ENCODE assay signal across 12 cellular contexts in the genomic region with DNA sequence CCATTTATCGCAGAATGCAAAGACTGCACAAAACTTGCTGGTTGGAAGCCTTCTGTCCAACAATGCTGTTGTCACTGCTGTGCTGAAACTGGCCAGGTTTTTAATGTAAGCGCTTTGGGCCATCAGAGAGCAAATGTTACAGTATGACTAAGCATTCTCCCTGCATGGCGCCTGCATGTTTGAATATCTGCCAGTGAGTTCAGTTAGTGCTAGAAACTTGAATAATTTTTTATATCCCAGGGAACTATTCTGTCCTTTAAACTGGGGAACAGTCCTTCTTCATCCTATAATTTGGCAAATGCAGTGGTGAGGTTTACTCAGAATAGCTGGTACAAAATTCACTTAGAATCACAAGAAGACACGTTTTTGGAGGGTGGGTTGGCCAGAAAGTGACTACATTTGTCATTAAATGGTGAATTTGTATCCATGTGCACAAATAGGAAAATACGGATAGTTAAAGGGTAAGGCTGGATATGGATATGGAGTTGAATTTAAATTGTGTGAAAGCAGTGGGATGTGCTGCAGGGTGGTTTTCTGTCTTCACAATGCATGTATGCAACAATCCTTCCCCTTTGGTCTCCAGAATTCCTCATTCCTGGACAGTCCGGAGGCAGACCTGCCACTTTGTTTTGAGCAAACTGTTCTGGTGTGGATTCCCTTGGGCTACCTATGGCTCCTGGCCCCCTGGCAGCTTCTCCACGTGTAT. TPM values are rescaled to one million over a fixed set of nuclear protein-coding genes. Genes with fewer than 3 reads are reported as not detected.
A peak's percentile ranks its signal among the peaks of the same experiment; 100 is the strongest.
DNase-seq lines count a peak whose midpoint lies in the region; ATAC-seq and TF ChIP-seq lines count a peak whose summit lies in the region.
"Had no signal": no experiment of that assay in that cellular context is flagged by ENCODE, and none has a peak within 500 bp of the region (broad histone marks: within the 10 kb centered on the region; RNA-seq: fewer than 3 reads in every experiment).

No MANE protein-coding gene starts in this region.

- H3K4me1 ChIP-seq in foreskin keratinocyte = peaks cover 44% of the 10 kb centered on the region

- H3K4me3 ChIP-seq in foreskin fibroblast (ENCODE audit: low read depth in 1 of 2, low read length in 2 of 2) = no peak overlapping the region
- H3K4me3 ChIP-seq: cardiac muscle cell, uterus had no signal

- ATAC-seq in SK-N-SH treated with all-trans-retinoic acid at 6 μM for 48 hours (peak; percentile 54), HG03196 (IDR thresholded peaks at IDR 0.05; ENCODE audit: unreplicated experiment) (no peak), foreskin keratinocyte (no peak)

- H3K27me3 ChIP-seq in foreskin keratinocyte = no peaks in the 10 kb centered on the region
- H3K27me3 ChIP-seq: cardiac muscle cell, uterus had no signal

- DNase-seq in GM03348 (ENCODE audit: low spot score) = peak; percentile 59
- DNase-seq in foreskin fibroblast = peak; percentile 75 to 87
- DNase-seq in smooth muscle cell of the brain vasculature (ENCODE audit: low read depth, low spot score) = peak; percentile 77
- no peak for DNase-seq in activated CD4-positive, CD25-positive, alpha-beta regulatory T cell (lab: John Stamatoyannopoulos, UW)
- no peak for DNase-seq in foreskin keratinocyte
- DNase-seq in NCI-H1694 (lab: John Stamatoyannopoulos, UW) = no peak
- DNase-seq: hypothalamus, nephron progenitor cell, uterus had no signal

- TF ChIP-seq CTCF in foreskin fibroblast (IDR thresholded peaks at IDR 0.05; ENCODE audit: low read depth, low read length) (no peak), foreskin keratinocyte (conservative IDR thresholded peaks at IDR 0.05) (no peak)

- H3K27ac ChIP-seq in foreskin keratinocyte = no peak overlapping the region
- H3K27ac ChIP-seq: cardiac muscle cell, uterus had no signal

TF ChIP-seq in SK-N-SH treated with all-trans-retinoic acid at 6 μM for 48 hours, 23 proteins besides CTCF, POLR2A, EP300 and RAD21:
- TF ChIP-seq ISL1 (CRISPR knock-in tag; IDR thresholded peaks at IDR 0.05) (no peak), ZC3H10 (CRISPR knock-in tag; IDR thresholded peaks at IDR 0.05) (no peak), SNAI2 (CRISPR knock-in tag; IDR thresholded peaks at IDR 0.05) (0 out of 2 replicates have a peak, but pooled peaks have one; percentile 35), CSDC2 (CRISPR knock-in tag; IDR thresholded peaks at IDR 0.05) (no peak)

RNA-seq across cellular contexts. Expression of gene ABCC2, which starts 1.7 kb away (rescaled TPM):
- total RNA-seq in foreskin keratinocyte = 0.82 and 0.92 TPM in 2 replicates
- polyA plus RNA-seq in foreskin keratinocyte = 0.43 and 0.45 TPM in 2 replicates

RNA-seq across cellular contexts. Expression of gene CUTC, which starts 52.1 kb away (rescaled TPM):
- total RNA-seq in foreskin keratinocyte = 19.8 and 20.6 TPM in 2 replicates
- 19.9 and 20.4 TPM in 2 replicates for polyA plus RNA-seq in foreskin keratinocyte

RNA-seq across cellular contexts. Expression of gene COX15, which starts 52.3 kb away (rescaled TPM):
- total RNA-seq in foreskin keratinocyte = 33.5 and 35.3 TPM in 2 replicates
- 16.0 and 20.1 TPM in 2 replicates for polyA plus RNA-seq in foreskin keratinocyte

Comparison
In these comparisons a context has a peak if more than half of its experiments do, and no peak if none do; other contexts are left out.
1. DNase-seq: peak in GM03348 (single experiment), foreskin fibroblast (2 of 2) and smooth muscle cell of the brain vasculature (single experiment); none in activated CD4-positive, CD25-positive, alpha-beta regulatory T cell (0 of 4), foreskin keratinocyte (0 of 2) and NCI-H1694 (single experiment).